ENCODE assay signal across 10 cellular contexts in the genomic region with DNA sequence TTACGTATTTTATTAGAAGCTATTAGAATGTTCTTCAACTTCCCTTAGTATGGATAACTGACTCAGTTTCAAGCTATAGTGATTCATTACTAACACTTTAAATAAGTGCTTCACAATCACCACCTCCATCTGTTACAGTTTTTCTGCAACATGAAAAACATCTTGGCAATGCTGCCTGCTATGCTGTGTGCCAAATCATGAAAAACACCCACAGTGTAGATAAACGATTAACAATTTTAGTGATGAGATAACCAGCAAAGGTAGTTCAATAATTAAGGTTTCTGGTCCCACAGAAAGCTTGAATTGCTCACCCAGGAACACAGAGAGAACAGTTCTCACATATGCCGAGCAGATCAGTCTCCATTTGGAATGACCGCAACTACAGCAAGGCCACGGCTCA. TPM values are rescaled to one million over a fixed set of nuclear protein-coding genes. Genes with fewer than 3 reads are reported as not detected.
DNase-seq lines count a peak whose midpoint lies in the region; ATAC-seq and TF ChIP-seq lines count a peak whose summit lies in the region.
"Had no signal": no experiment of that assay in that cellular context is flagged by ENCODE, and none has a peak within 500 bp of the region (broad histone marks: within the 10 kb centered on the region; RNA-seq: fewer than 3 reads in every experiment).

No MANE protein-coding gene starts in this region.

- H3K27me3 Mint-ChIP-seq in T-helper 17 cell (no peaks in the 10 kb centered on the region), immature natural killer cell (ENCODE audit: low read depth in 3 of 3) (peaks cover 0 to 6% (median 1%) of the 10 kb centered on the region in 3 donors), type B pancreatic cell (no peaks in the 10 kb centered on the region)
- H3K27me3 Mint-ChIP-seq: activated CD8-positive, alpha-beta memory T cell treated with anti-CD3 and anti-CD28 coated beads, Interleukin-2, amount 10 ng/mL, durations not matched to agents 7 days and 5 days had no signal

- no peaks in the 10 kb centered on the region for H3K36me3 Mint-ChIP-seq in T-helper 17 cell (ENCODE audit: low read depth)
- H3K36me3 Mint-ChIP-seq in immature natural killer cell, result no peaks in the 10 kb centered on the region
- no peaks in the 10 kb centered on the region for H3K36me3 Mint-ChIP-seq in type B pancreatic cell

- peak overlapping the region; percentile 84 for H3K27ac Mint-ChIP-seq in T-helper 17 cell
- peak overlapping the region in 5 of 6 donors; percentile 7 to 91 (median 25) for H3K27ac Mint-ChIP-seq in immature natural killer cell
- H3K27ac Mint-ChIP-seq in type B pancreatic cell, result no peak overlapping the region

- TF ChIP-seq CTCF in type B pancreatic cell (conservative IDR thresholded peaks at IDR 0.05), result no peak

- H3K4me1 Mint-ChIP-seq in T-helper 17 cell (peaks cover 51% of the 10 kb centered on the region), immature natural killer cell (peaks cover 91 to 96% of the 10 kb centered on the region in 2 donors), type B pancreatic cell (ENCODE audit: unreplicated experiment) (peaks cover 36% of the 10 kb centered on the region)

- DNase-seq in Ammon's horn (ENCODE audit: low spot score) (peak; percentile 67), EH (ENCODE audit: low read depth) (peak; percentile 26), T-helper 17 cell (no peak), immature natural killer cell (no peak), type B pancreatic cell (ENCODE audit: extremely low spot score, unreplicated experiment) (no peak), medulla oblongata (ENCODE audit: extremely low spot score) (no peak)
- DNase-seq: activated CD8-positive, alpha-beta memory T cell treated with anti-CD3 and anti-CD28 coated beads, Interleukin-2, amount 10 ng/mL, durations not matched to agents 7 days and 5 days had no signal

- H3K9me3 ChIP-seq in T-helper 17 cell (ENCODE audit: control insufficient read depth, low read length, poor library complexity, severe bottlenecking), result no peaks in the 10 kb centered on the region
- H3K9me3 ChIP-seq: HAP-1 had no signal

- H3K4me3 Mint-ChIP-seq in T-helper 17 cell, result peak overlapping the region; percentile 28
- H3K4me3 Mint-ChIP-seq in immature natural killer cell, result peak overlapping the region in 1 of 5 donors; percentile 76
- no peak overlapping the region for H3K4me3 Mint-ChIP-seq in type B pancreatic cell

- ATAC-seq in T-helper 17 cell (no peak), HG02885 (IDR thresholded peaks at IDR 0.05; ENCODE audit: poor library complexity, unreplicated experiment) (no peak), GM18867 (IDR thresholded peaks at IDR 0.05; ENCODE audit: unreplicated experiment) (no peak)
- ATAC-seq: activated CD8-positive, alpha-beta memory T cell treated with anti-CD3 and anti-CD28 coated beads, Interleukin-2, amount 10 ng/mL, durations not matched to agents 7 days and 5 days had no signal

- H3K9me3 Mint-ChIP-seq in immature natural killer cell (no peaks in the 10 kb centered on the region), type B pancreatic cell (no peaks in the 10 kb centered on the region)

RNA-seq across cellular contexts. Expression of a gene that starts 51.4 kb away (rescaled TPM):
- total RNA-seq in T-helper 17 cell (10 to 100 TPM; 13.7 to 15.1 TPM), type B pancreatic cell (ENCODE audit: low replicate concordance) (17.0 and 17.8 TPM in 2 replicates)
- 10 to 100 TPM; 11.2 to 27.2 (median 21.0) TPM for polyA plus RNA-seq in immature natural killer cell

Comparison
In these comparisons a context has a peak if more than half of its experiments do, and no peak if none do; other contexts are left out.
1. DNase-seq: peak in Ammon's horn (single experiment) and EH (single experiment); none in T-helper 17 cell (0 of 3), immature natural killer cell (0 of 3), type B pancreatic cell (single experiment) and medulla oblongata (single experiment).